9 cellular contexts compared by ENCODE assay signal in the genomic region with DNA sequence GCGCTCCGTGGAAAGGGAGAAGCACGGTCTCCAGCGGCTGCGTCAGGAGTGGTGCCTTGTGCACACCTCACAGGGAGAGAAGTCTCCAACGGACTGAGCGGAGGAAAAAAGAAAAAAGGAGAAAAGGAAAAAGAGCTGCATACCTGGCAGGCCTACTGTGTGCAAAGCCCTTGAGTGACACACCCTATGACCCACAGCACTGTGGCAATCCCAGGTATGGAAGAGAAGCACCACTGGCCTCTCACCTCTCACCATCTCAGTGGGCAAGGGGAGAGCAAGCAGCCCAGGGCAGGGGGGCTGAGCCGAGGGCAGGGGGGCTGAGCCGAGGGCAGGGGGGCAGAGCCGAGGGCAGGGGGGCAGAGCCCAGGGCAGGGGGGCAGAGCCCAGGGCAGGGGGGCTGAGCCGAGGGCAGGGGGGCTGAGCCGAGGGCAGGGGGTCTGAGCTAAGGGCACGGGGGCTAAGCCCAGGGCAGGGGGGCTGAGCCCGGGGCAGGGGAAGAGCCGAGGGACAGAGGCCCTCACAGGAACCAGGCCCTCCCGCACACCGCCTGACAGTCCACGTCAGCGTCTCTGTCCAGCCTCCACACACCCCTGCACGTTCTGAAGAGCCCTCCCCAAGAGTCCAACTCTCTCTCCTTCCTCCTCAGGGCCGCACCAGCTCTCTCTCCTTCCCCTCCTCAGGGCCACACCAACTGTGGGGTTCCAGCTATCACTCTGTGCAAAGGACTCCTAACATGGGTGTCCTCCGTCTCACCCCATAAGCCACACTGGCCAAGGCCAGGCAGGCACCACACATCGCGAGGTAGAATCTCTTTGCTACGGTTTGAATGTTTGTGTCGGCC.
DNase-seq lines count a peak whose midpoint lies in the region; ATAC-seq and TF ChIP-seq lines count a peak whose summit lies in the region.
"Had no signal": no experiment of that assay in that cellular context is flagged by ENCODE, and none has a peak within 500 bp of the region (broad histone marks: within the 10 kb centered on the region; RNA-seq: fewer than 3 reads in every experiment).

No MANE protein-coding gene starts in this region.

- H3K27me3 Mint-ChIP-seq in activated CD8-positive, alpha-beta memory T cell treated with anti-CD3 and anti-CD28 coated beads, Interleukin-2, amount 10 ng/mL, durations not matched to agents 7 days and 5 days, result no peaks in the 10 kb centered on the region
- no peaks in the 10 kb centered on the region for H3K27me3 Mint-ChIP-seq in activated T-helper 17 cell treated with anti-CD3 and anti-CD28 coated beads, Interleukin-2, amount 50 U/mL, for 72 hours

- no peaks in the 10 kb centered on the region for H3K9me2 ChIP-seq in hepatocyte (replicated peaks; ENCODE audit: insufficient read depth)

- H3K9me3 ChIP-seq in hepatocyte (ENCODE audit: low read depth), result no peaks in the 10 kb centered on the region
- no peaks in the 10 kb centered on the region for H3K9me3 ChIP-seq in smooth muscle cell (replicated peaks; ENCODE audit: low read depth)

- no peak for DNase-seq in activated CD8-positive, alpha-beta memory T cell treated with anti-CD3 and anti-CD28 coated beads, Interleukin-2, amount 10 ng/mL, durations not matched to agents 7 days and 5 days
- DNase-seq in activated CD8-positive, alpha-beta memory T cell treated with anti-CD3 and anti-CD28 coated beads, Interleukin-2, amount 50 U/mL, for 48 hours, result no peak
- no peak for DNase-seq in hepatocyte (ENCODE audit: low spot score)
- DNase-seq in smooth muscle cell (lab: John Stamatoyannopoulos, UW; ENCODE audit: unreplicated experiment), result no peak
- no peak for DNase-seq in epidermal melanocyte (ENCODE audit: insufficient read length, low spot score)
- DNase-seq in NCI-H345 (lab: John Stamatoyannopoulos, UW), result no peak
- DNase-seq: NCI-H748 treated with DMSO at 0.1 percent for 48 hours had no signal

- H3K27ac Mint-ChIP-seq in activated CD8-positive, alpha-beta memory T cell treated with anti-CD3 and anti-CD28 coated beads, Interleukin-2, amount 10 ng/mL, durations not matched to agents 7 days and 5 days, result peak overlapping the region; percentile 86
- peak overlapping the region; percentile 98 for H3K27ac Mint-ChIP-seq in activated T-helper 17 cell treated with anti-CD3 and anti-CD28 coated beads, Interleukin-2, amount 50 U/mL, for 72 hours

- peak overlapping the region; percentile 18 for H3K4me3 Mint-ChIP-seq in activated CD8-positive, alpha-beta memory T cell treated with anti-CD3 and anti-CD28 coated beads, Interleukin-2, amount 10 ng/mL, durations not matched to agents 7 days and 5 days
- peak overlapping the region; percentile 92 for H3K4me3 Mint-ChIP-seq in activated T-helper 17 cell treated with anti-CD3 and anti-CD28 coated beads, Interleukin-2, amount 50 U/mL, for 72 hours

- H3K27me3 ChIP-seq in hepatocyte (no peaks in the 10 kb centered on the region), smooth muscle cell (ENCODE audit: low read depth) (no peaks in the 10 kb centered on the region)

- H3K36me3 ChIP-seq in hepatocyte (replicated peaks; ENCODE audit: insufficient read depth, low read depth) (no peaks in the 10 kb centered on the region), smooth muscle cell (ENCODE audit: low read depth) (no peaks in the 10 kb centered on the region)

- TF ChIP-seq CTCF in hepatocyte (IDR thresholded peaks at IDR 0.05; ENCODE audit: poor library complexity), result no peak
- TF ChIP-seq CTCF in smooth muscle cell (IDR thresholded peaks at IDR 0.05; ENCODE audit: borderline replicate concordance, insufficient read depth, poor library complexity, severe bottlenecking), result no peak

- H3K4me2 ChIP-seq in hepatocyte (no peak overlapping the region), smooth muscle cell (no peak overlapping the region)

- WGBS in hepatocyte (ENCODE audit: low lambda C conversion rate, missing lambda C conversion rate), result 93% methylated on average over 20 of the region's 26 CpGs
- WGBS in smooth muscle cell (ENCODE audit: low lambda C conversion rate), result 93% methylated on average over 16 of the region's 26 CpGs

- peaks cover 96% of the 10 kb centered on the region for H3K4me1 Mint-ChIP-seq in activated CD8-positive, alpha-beta memory T cell treated with anti-CD3 and anti-CD28 coated beads, Interleukin-2, amount 10 ng/mL, durations not matched to agents 7 days and 5 days
- H3K4me1 Mint-ChIP-seq in activated T-helper 17 cell treated with anti-CD3 and anti-CD28 coated beads, Interleukin-2, amount 50 U/mL, for 72 hours, result peaks cover 70% of the 10 kb centered on the region

- H3K36me3 Mint-ChIP-seq in activated CD8-positive, alpha-beta memory T cell treated with anti-CD3 and anti-CD28 coated beads, Interleukin-2, amount 10 ng/mL, durations not matched to agents 7 days and 5 days, result peaks cover 38% of the 10 kb centered on the region
- H3K36me3 Mint-ChIP-seq in activated T-helper 17 cell treated with anti-CD3 and anti-CD28 coated beads, Interleukin-2, amount 50 U/mL, for 72 hours (ENCODE audit: low read depth), result peaks cover 53% of the 10 kb centered on the region

- peaks cover 97% of the 10 kb centered on the region for H3K79me2 ChIP-seq in hepatocyte
- H3K79me2 ChIP-seq in smooth muscle cell (ENCODE audit: low read depth), result peaks cover 89% of the 10 kb centered on the region

- H4K20me1 ChIP-seq in hepatocyte (ENCODE audit: insufficient read depth, poor library complexity, severe bottlenecking) (peaks cover 97% of the 10 kb centered on the region), smooth muscle cell (ENCODE audit: low read depth) (peaks cover 98% of the 10 kb centered on the region)

- H3K27ac ChIP-seq in hepatocyte, result peak overlapping the region; percentile 48
- H3K27ac ChIP-seq in smooth muscle cell (ENCODE audit: low read depth), result peak overlapping the region; percentile 69

- CTCF ChIA-PET in activated CD8-positive, alpha-beta memory T cell treated with anti-CD3 and anti-CD28 coated beads, Interleukin-2, amount 10 ng/mL, durations not matched to agents 7 days and 5 days (lab: Charles Lee), result interaction anchor here (1.0 to 2.5 kb wide), 4 partner anchors 7 to 184 kb away, joined by 3 to 12 read pairs (median 7); no protein-coding TSS in a partner anchor

- H3K4me1 ChIP-seq in hepatocyte (ENCODE audit: insufficient read depth) (peaks cover 56% of the 10 kb centered on the region), smooth muscle cell (ENCODE audit: low read depth) (peaks cover 47% of the 10 kb centered on the region)

- no peak overlapping the region for H3K9ac ChIP-seq in smooth muscle cell (ENCODE audit: low read depth)

- H3K4me3 ChIP-seq in hepatocyte (no peak overlapping the region), smooth muscle cell (no peak overlapping the region)

- H2AFZ ChIP-seq in hepatocyte, result no peak overlapping the region
- no peak overlapping the region for H2AFZ ChIP-seq in smooth muscle cell (ENCODE audit: low read depth)

- H3K9me3 Mint-ChIP-seq in activated CD8-positive, alpha-beta memory T cell treated with anti-CD3 and anti-CD28 coated beads, Interleukin-2, amount 10 ng/mL, durations not matched to agents 7 days and 5 days (ENCODE audit: low read depth), result no peaks in the 10 kb centered on the region
- H3K9me3 Mint-ChIP-seq in activated T-helper 17 cell treated with anti-CD3 and anti-CD28 coated beads, Interleukin-2, amount 50 U/mL, for 72 hours, result no peaks in the 10 kb centered on the region

- ATAC-seq in activated CD8-positive, alpha-beta memory T cell treated with anti-CD3 and anti-CD28 coated beads, Interleukin-2, amount 10 ng/mL, durations not matched to agents 7 days and 5 days, result no peak
- no peak for ATAC-seq in activated T-helper 17 cell treated with anti-CD3 and anti-CD28 coated beads, Interleukin-2, amount 50 U/mL, for 72 hours (replicated peaks)
- ATAC-seq in HG02870 (IDR thresholded peaks at IDR 0.05; ENCODE audit: unreplicated experiment), result no peak

- peaks cover 29% of the 10 kb centered on the region for H3F3A ChIP-seq in smooth muscle cell (ENCODE audit: low read depth)
